In genomic region chr6:167108278-167108677, GRCh38 we compare ENCODE assay signal across 21 cellular contexts. TPM values are rescaled to one million over a fixed set of nuclear protein-coding genes. Genes with fewer than 3 reads are reported as not detected.
DNase-seq lines count a peak whose midpoint lies in the region; ATAC-seq lines count a peak whose summit lies in the region.
"Had no signal": no experiment of that assay in that cellular context is flagged by ENCODE, and none has a peak within 500 bp of the region (broad histone marks: within the 10 kb centered on the region; RNA-seq: fewer than 3 reads in every experiment).

No MANE protein-coding gene starts in this region.

- no peak for DNase-seq in activated CD4-positive, alpha-beta T cell treated with anti-CD3 and anti-CD28 coated beads for 36 hours
- no peak for DNase-seq in activated CD4-positive, alpha-beta T cell treated with anti-CD3 and anti-CD28 coated beads for 1 hour
- DNase-seq in DMS53 treated with DMSO at 0.1 percent for 48 hours (lab: John Stamatoyannopoulos, UW; ENCODE audit: unreplicated experiment) = peak; percentile 16
- no peak for DNase-seq in T-helper 17 cell
- no peak for DNase-seq in stimulated activated effector memory CD8-positive, alpha-beta T cell treated with anti-CD3 and anti-CD28 coated beads, Interleukin-12 subunit alpha, Interleukin-12 subunit beta, amount 100 ng/mL, for 72 hours (ENCODE audit: low spot score in 2 of 2)
- DNase-seq in HPDE6-E6E7 (ENCODE audit: extremely low spot score) = no peak
- DNase-seq in stimulated activated CD4-positive, alpha-beta T cell treated with anti-CD3 and anti-CD28 coated beads, Interleukin-4, amount 100 ng/mL, for 4 hours = no peak
- DNase-seq: CD4-positive, CD25-positive, alpha-beta regulatory T cell; KBM-7; MM.1S; NCI-H1092; NCI-H1436 treated with DMSO at 0.1 percent for 48 hours; NCI-H1930; NCI-H524 treated with DMSO at 0.1 percent for 48 hours; SHP77 treated with DMSO at 0.1 percent for 48 hours; SW 1271 had no signal

- intact Hi-C loops in activated CD4-positive, alpha-beta T cell treated with anti-CD3 and anti-CD28 coated beads for 36 hours (cut with DNase I, micrococcal nuclease) = no loop called here

- CTCF ChIA-PET in activated CD4-positive, alpha-beta T cell treated with anti-CD3 and anti-CD28 coated beads for 36 hours (lab: Charles Lee) = interaction anchor here (0.8 to 1.3 kb wide), 2 partner anchors 15 to 671 kb away, joined by 3 read pairs; partner anchors contain the start of gene CCR6

- POLR2A ChIA-PET in activated CD4-positive, alpha-beta T cell treated with anti-CD3 and anti-CD28 coated beads for 36 hours (lab: Charles Lee) = interaction anchor here (1.0 kb wide), 1 partner anchor 13 kb away, joined by 3 read pairs; no protein-coding TSS in a partner anchor

- H3K4me1 Mint-ChIP-seq in activated CD4-positive, alpha-beta T cell treated with anti-CD3 and anti-CD28 coated beads for 36 hours = peaks cover 35% of the 10 kb centered on the region
- peaks cover 49% of the 10 kb centered on the region for H3K4me1 Mint-ChIP-seq in T-helper 17 cell
- H3K4me1 Mint-ChIP-seq in stimulated activated effector memory CD8-positive, alpha-beta T cell treated with anti-CD3 and anti-CD28 coated beads, Interleukin-12 subunit alpha, Interleukin-12 subunit beta, amount 100 ng/mL, for 72 hours = peaks cover 56% of the 10 kb centered on the region
- H3K4me1 Mint-ChIP-seq: GM23338 had no signal

- no peaks in the 10 kb centered on the region for H3K9me3 ChIP-seq in T-helper 17 cell (ENCODE audit: control insufficient read depth, low read length, poor library complexity, severe bottlenecking)

- no peak for ATAC-seq in activated CD4-positive, alpha-beta T cell treated with anti-CD3 and anti-CD28 coated beads for 36 hours
- ATAC-seq in T-helper 17 cell (no peak), HG03135 (IDR thresholded peaks at IDR 0.05; ENCODE audit: unreplicated experiment) (no peak)
- no peak for ATAC-seq in stimulated activated effector memory CD8-positive, alpha-beta T cell treated with anti-CD3 and anti-CD28 coated beads, Interleukin-12 subunit alpha, Interleukin-12 subunit beta, amount 100 ng/mL, for 72 hours
- ATAC-seq: GM23338, HCT116 had no signal

- H3K27me3 Mint-ChIP-seq in activated CD4-positive, alpha-beta T cell treated with anti-CD3 and anti-CD28 coated beads for 36 hours = no peaks in the 10 kb centered on the region
- H3K27me3 Mint-ChIP-seq in T-helper 17 cell = no peaks in the 10 kb centered on the region
- H3K27me3 Mint-ChIP-seq: CD4-positive, CD25-positive, alpha-beta regulatory T cell had no signal

- no peaks in the 10 kb centered on the region for H3K36me3 Mint-ChIP-seq in activated CD4-positive, alpha-beta T cell treated with anti-CD3 and anti-CD28 coated beads for 36 hours (ENCODE audit: low read depth)
- H3K36me3 Mint-ChIP-seq in T-helper 17 cell (ENCODE audit: low read depth) = peaks cover 12% of the 10 kb centered on the region
- peaks cover 18% of the 10 kb centered on the region for H3K36me3 Mint-ChIP-seq in stimulated activated effector memory CD8-positive, alpha-beta T cell treated with anti-CD3 and anti-CD28 coated beads, Interleukin-12 subunit alpha, Interleukin-12 subunit beta, amount 100 ng/mL, for 72 hours
- H3K36me3 Mint-ChIP-seq: CD4-positive, CD25-positive, alpha-beta regulatory T cell had no signal

- no peaks in the 10 kb centered on the region for H3K9me3 Mint-ChIP-seq in activated CD4-positive, alpha-beta T cell treated with anti-CD3 and anti-CD28 coated beads for 36 hours (ENCODE audit: low read depth)
- no peaks in the 10 kb centered on the region for H3K9me3 Mint-ChIP-seq in stimulated activated effector memory CD8-positive, alpha-beta T cell treated with anti-CD3 and anti-CD28 coated beads, Interleukin-12 subunit alpha, Interleukin-12 subunit beta, amount 100 ng/mL, for 72 hours
- H3K9me3 Mint-ChIP-seq: GM23338 had no signal

- H3K4me3 Mint-ChIP-seq in activated CD4-positive, alpha-beta T cell treated with anti-CD3 and anti-CD28 coated beads for 36 hours = no peak overlapping the region
- H3K4me3 Mint-ChIP-seq in T-helper 17 cell = no peak overlapping the region
- peak overlapping the region; percentile 23 for H3K4me3 Mint-ChIP-seq in stimulated activated effector memory CD8-positive, alpha-beta T cell treated with anti-CD3 and anti-CD28 coated beads, Interleukin-12 subunit alpha, Interleukin-12 subunit beta, amount 100 ng/mL, for 72 hours
- H3K4me3 Mint-ChIP-seq: CD4-positive, CD25-positive, alpha-beta regulatory T cell; GM23338 had no signal

- peak overlapping the region; percentile 23 for H3K27ac Mint-ChIP-seq in activated CD4-positive, alpha-beta T cell treated with anti-CD3 and anti-CD28 coated beads for 36 hours
- peak overlapping the region; percentile 32 for H3K27ac Mint-ChIP-seq in T-helper 17 cell
- no peak overlapping the region for H3K27ac Mint-ChIP-seq in stimulated activated effector memory CD8-positive, alpha-beta T cell treated with anti-CD3 and anti-CD28 coated beads, Interleukin-12 subunit alpha, Interleukin-12 subunit beta, amount 100 ng/mL, for 72 hours
- H3K27ac Mint-ChIP-seq: GM23338 had no signal

RNA-seq across cellular contexts. Expression of gene CCR6, which starts 14.6 kb away (rescaled TPM):
- total RNA-seq in activated CD4-positive, alpha-beta T cell treated with anti-CD3 and anti-CD28 coated beads for 36 hours = 1 to 10 TPM; 3.4 to 4.0 TPM
- 10 to 100 TPM; 57.4 to 60.5 TPM for total RNA-seq in T-helper 17 cell
- total RNA-seq: A673, G401, GM23338 had no signal

RNA-seq across cellular contexts. Expression of gene GPR31, which starts 49.5 kb away (rescaled TPM):
- not detected for total RNA-seq in activated CD4-positive, alpha-beta T cell treated with anti-CD3 and anti-CD28 coated beads for 36 hours
- not detected for total RNA-seq in T-helper 17 cell
- total RNA-seq: A673; CD4-positive, CD25-positive, alpha-beta regulatory T cell; G401; GM23338 had no signal

Comparison
In these comparisons a context has a peak if more than half of its experiments do, and no peak if none do; other contexts are left out.
1. RNA of gene CCR6, which starts 14.6 kb away (total RNA-seq): 57.4 to 60.5 TPM in T-helper 17 cell; 3.4 to 4.0 TPM in activated CD4-positive, alpha-beta T cell treated with anti-CD3 and anti-CD28 coated beads for 36 hours; every median in the first group is over 10 times any median in the second.